Comparison of ENCODE assay signal across 1 cellular context in genomic region chr17:82314012-82314720, GRCh38.
TF ChIP-seq lines count a peak whose summit lies in the region.

No MANE protein-coding gene starts in this region.

TF ChIP-seq in K562, 482 proteins besides CTCF, POLR2A, EP300 and RAD21:
- TF ChIP-seq HOMEZ (CRISPR knock-in tag; IDR thresholded peaks at IDR 0.05) (no peak), PCBP1 (IDR thresholded peaks at IDR 0.05; ENCODE audit: low read depth, low read length, poor library complexity, severe bottlenecking) (peak; percentile 68), ESRRA (IDR thresholded peaks at IDR 0.05; ENCODE audit: borderline replicate concordance, low read depth) (no peak), ETV6 (IDR thresholded peaks at IDR 0.05; ENCODE audit: borderline replicate concordance in 1 of 2, low read depth in 2 of 2, low read length in 1 of 2) (no peak), ETV6 (CRISPR knock-in tag; IDR thresholded peaks at IDR 0.05; ENCODE audit: borderline replicate concordance) (no peak), ZNF511 (CRISPR knock-in tag; IDR thresholded peaks at IDR 0.05) (no peak), FOS (IDR thresholded peaks at IDR 0.05; ENCODE audit: extremely low read depth, insufficient read length) (no peak), CAMTA2 (CRISPR knock-in tag; conservative IDR thresholded peaks at IDR 0.05) (no peak), ZBTB33 (CRISPR knock-in tag; IDR thresholded peaks at IDR 0.05) (peak; percentile 70), KLF1 (tag; IDR thresholded peaks at IDR 0.05) (no peak), ZNF655 (CRISPR knock-in tag; IDR thresholded peaks at IDR 0.05) (no peak), MCM7 (IDR thresholded peaks at IDR 0.05) (no peak), MEIS2 (IDR thresholded peaks at IDR 0.05; ENCODE audit: partially characterized antibody) (no peak), CHD4 (IDR thresholded peaks at IDR 0.05; ENCODE audit: insufficient read depth, insufficient replicate concordance, low read depth, low read length, poor library complexity, severe bottlenecking) (no peak), ZNF696 (CRISPR knock-in tag; conservative IDR thresholded peaks at IDR 0.05) (no peak)
- TF ChIP-seq, protein P1, sequence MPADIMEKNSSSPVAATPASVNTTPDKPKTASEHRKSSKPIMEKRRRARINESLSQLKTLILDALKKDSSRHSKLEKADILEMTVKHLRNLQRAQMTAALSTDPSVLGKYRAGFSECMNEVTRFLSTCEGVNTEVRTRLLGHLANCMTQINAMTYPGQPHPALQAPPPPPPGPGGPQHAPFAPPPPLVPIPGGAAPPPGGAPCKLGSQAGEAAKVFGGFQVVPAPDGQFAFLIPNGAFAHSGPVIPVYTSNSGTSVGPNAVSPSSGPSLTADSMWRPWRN (IDR thresholded peaks at IDR 0.05; ENCODE audit: low read depth), result no peak
- TF ChIP-seq, protein P2, sequence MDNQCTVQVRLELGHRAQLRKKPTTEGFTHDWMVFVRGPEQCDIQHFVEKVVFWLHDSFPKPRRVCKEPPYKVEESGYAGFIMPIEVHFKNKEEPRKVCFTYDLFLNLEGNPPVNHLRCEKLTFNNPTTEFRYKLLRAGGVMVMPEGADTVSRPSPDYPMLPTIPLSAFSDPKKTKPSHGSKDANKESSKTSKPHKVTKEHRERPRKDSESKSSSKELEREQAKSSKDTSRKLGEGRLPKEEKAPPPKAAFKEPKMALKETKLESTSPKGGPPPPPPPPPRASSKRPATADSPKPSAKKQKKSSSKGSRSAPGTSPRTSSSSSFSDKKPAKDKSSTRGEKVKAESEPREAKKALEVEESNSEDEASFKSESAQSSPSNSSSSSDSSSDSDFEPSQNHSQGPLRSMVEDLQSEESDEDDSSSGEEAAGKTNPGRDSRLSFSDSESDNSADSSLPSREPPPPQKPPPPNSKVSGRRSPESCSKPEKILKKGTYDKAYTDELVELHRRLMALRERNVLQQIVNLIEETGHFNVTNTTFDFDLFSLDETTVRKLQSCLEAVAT (IDR thresholded peaks at IDR 0.05), result no peak
